8 cellular contexts compared by ENCODE assay signal in the genomic region with DNA sequence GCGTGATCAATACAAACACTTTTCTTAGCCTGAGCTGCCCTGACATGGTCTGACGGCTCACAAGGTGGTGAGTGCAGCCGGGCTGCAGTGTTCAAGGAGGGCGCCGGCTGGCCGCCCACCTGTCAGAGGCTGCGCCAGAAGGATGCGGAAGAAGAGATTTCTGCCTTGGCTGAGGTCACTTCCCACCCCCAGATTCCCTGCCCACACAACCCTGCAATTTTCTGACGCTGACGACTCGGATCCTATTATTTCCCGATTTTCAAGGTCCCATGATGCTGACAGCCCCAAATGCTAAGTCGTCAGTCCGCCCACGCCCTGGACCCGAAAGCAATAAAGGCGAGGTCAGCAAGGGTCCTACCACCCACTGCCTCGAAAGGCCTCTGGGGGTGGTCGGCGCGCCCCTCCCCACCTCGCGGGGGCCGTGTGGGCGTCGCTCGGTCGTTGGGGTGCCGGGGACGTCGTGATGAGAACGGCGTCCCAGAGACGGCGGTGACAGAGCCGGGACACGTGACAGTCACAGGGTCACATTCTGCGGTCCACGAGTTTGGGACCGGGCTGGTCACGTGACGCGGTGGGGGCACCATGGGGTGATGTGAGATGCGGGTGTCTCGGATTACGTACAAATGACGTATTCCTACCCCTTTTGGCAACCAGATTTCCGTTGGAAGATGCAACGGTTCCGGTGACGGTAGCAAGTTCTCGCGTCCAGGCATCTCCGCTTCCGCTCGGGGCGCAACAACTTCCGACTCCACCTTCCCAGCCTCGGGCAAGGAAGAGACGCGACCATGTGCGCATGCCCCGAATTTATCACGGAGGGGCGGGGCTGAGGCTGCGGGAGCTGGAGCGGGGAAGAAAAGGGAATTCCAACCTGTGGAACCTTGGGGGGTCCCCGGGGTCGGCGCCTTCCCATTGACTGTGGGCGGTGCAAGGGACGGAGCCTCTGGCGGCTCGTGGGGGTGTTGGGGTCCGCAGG. TPM values are rescaled to one million over a fixed set of nuclear protein-coding genes. Genes with fewer than 3 reads are reported as not detected.
DNase-seq lines count a peak whose midpoint lies in the region; TF ChIP-seq lines count a peak whose summit lies in the region.

Gene STX4, plus strand, starts transcription at position 823 of the 973 bp plus-strand sequence. CDS start 248 bp downstream, outside the sequence.

- H3K4me3 ChIP-seq in HAP-1, result peak within 1 kb of the TSS; percentile 68
- H3K4me3 ChIP-seq in MM.1S (ENCODE audit: low read length), result peak within 1 kb of the TSS; percentile 100
- peak within 1 kb of the TSS; percentile 94 for H3K4me3 ChIP-seq in fibroblast of villous mesenchyme (ENCODE audit: low read depth, low read length)
- H3K4me3 ChIP-seq in stomach smooth muscle (ENCODE audit: low read length in 2 of 2), result peak within 1 kb of the TSS; percentile 98 to 100

- H3K4me1 ChIP-seq in HAP-1 (peaks cover 6% of the 10 kb centered on the region), MM.1S (ENCODE audit: low read length) (0 out of 2 replicates have a peak, but pooled peaks cover 5% of the 10 kb centered on the region), stomach smooth muscle (ENCODE audit: control insufficient read depth, insufficient read depth, low read length) (peaks cover 15% of the 10 kb centered on the region)

- peak within 1 kb of the TSS; percentile 98 for H2AFZ ChIP-seq in MM.1S (ENCODE audit: low read length)

- H3K36me3 ChIP-seq in HAP-1 (replicated peaks) (no peaks in the 10 kb centered on the region), MM.1S (replicated peaks; ENCODE audit: insufficient read depth, low read length) (no peaks in the 10 kb centered on the region), stomach smooth muscle (ENCODE audit: control insufficient read depth in 2 of 2, insufficient read depth in 2 of 2, low read length in 2 of 2) (peaks cover 8 to 11% of the 10 kb centered on the region in 2 donors)

- H3K4me3 Mint-ChIP-seq in neural crest cell, result peak within 1 kb of the TSS; percentile 97

- in situ Hi-C loops in HAP-1 (cut with MboI; ENCODE audit: low sequenced_read_pairs), result no loop called here

- TF ChIP-seq CTCF in MM.1S (IDR thresholded peaks at IDR 0.05; ENCODE audit: low read length) (no peak), fibroblast of villous mesenchyme (IDR thresholded peaks at IDR 0.05; ENCODE audit: insufficient read depth, low read depth, low read length) (no peak), neural crest cell (conservative IDR thresholded peaks at IDR 0.05) (no peak)

- H3K27ac ChIP-seq in MM.1S (ENCODE audit: low read length) (peak within 1 kb of the TSS; percentile 61; the same call in 1 of the 2 replicates), stomach smooth muscle (ENCODE audit: low read length) (peak within 1 kb of the TSS; percentile 91)

- H3K9ac ChIP-seq in MM.1S (ENCODE audit: low read length), result peak within 1 kb of the TSS; percentile 76
- peak within 1 kb of the TSS; percentile 86 to 95 for H3K9ac ChIP-seq in stomach smooth muscle (ENCODE audit: low read length in 2 of 2)

- no peaks in the 10 kb centered on the region for H3K27me3 Mint-ChIP-seq in neural crest cell (ENCODE audit: low read depth)

- H3K4me2 ChIP-seq in MM.1S (ENCODE audit: low read depth, low read length), result peak within 1 kb of the TSS; percentile 99

- H3K9me2 ChIP-seq in MM.1S (replicated peaks; ENCODE audit: insufficient read depth, low read length), result no peaks in the 10 kb centered on the region

- H3F3A ChIP-seq in MM.1S (ENCODE audit: insufficient read depth, low read length), result peaks cover 13% of the 10 kb centered on the region; the same call in 1 of the 2 replicates

- H3K9me3 ChIP-seq in HAP-1 (no peaks in the 10 kb centered on the region), MM.1S (replicated peaks; ENCODE audit: insufficient read depth, low read length) (no peaks in the 10 kb centered on the region), stomach smooth muscle (ENCODE audit: control insufficient read depth in 2 of 2, low read length in 2 of 2) (no peaks in the 10 kb centered on the region)

- no peaks in the 10 kb centered on the region for H3K27me3 ChIP-seq in HAP-1 (ENCODE audit: low read depth)
- no peaks in the 10 kb centered on the region for H3K27me3 ChIP-seq in MM.1S (replicated peaks; ENCODE audit: insufficient read depth, low read length)
- no peaks in the 10 kb centered on the region for H3K27me3 ChIP-seq in stomach smooth muscle (ENCODE audit: control insufficient read depth in 1 of 2, insufficient read depth in 2 of 2, low read length in 2 of 2)

- no peaks in the 10 kb centered on the region for H4K20me1 ChIP-seq in MM.1S (ENCODE audit: insufficient read depth, low read length)

- H3K27ac Mint-ChIP-seq in neural crest cell (ENCODE audit: unreplicated experiment), result peak within 1 kb of the TSS; percentile 84

- peaks cover 2% of the 10 kb centered on the region for H3K36me3 Mint-ChIP-seq in neural crest cell (ENCODE audit: low read depth)

- H3K9me3 Mint-ChIP-seq in neural crest cell, result no peaks in the 10 kb centered on the region

- H3K79me2 ChIP-seq in MM.1S (ENCODE audit: low read length), result peaks cover 14% of the 10 kb centered on the region

- peaks cover 16% of the 10 kb centered on the region for H3K4me1 Mint-ChIP-seq in neural crest cell

- DNase-seq in ELR (ENCODE audit: low read depth) (peak; percentile 98), HAP-1 (ENCODE audit: low spot score in 2 of 2) (peak; percentile 88 to 98), MM.1S (peak; percentile 98), SIG-M5 treated with dmso at 0.1 percent for 504 hours (lab: John Stamatoyannopoulos, UW; ENCODE audit: unreplicated experiment) (peak; percentile 94), activated gamma-delta T cell treated with Interleukin-2 at 50 U/mL for 16 hours (peak; percentile 96), fibroblast of villous mesenchyme (ENCODE audit: low read depth) (peak; percentile 98), neural crest cell (ENCODE audit: low read depth, low spot score) (peak; percentile 96)

RNA-seq across cellular contexts. Expression of gene STX4, which starts in this region (rescaled TPM):
- total RNA-seq in fibroblast of villous mesenchyme (15.5 and 24.2 TPM in 2 replicates), neural crest cell (21.9 and 26.0 TPM in 2 replicates)

Comparison
In these comparisons a context has a peak if more than half of its experiments do, and no peak if none do; other contexts are left out.
1. Peak in every context shown above with its lines: DNase-seq, H3K4me3 ChIP-seq and H3K27ac ChIP-seq.